Comparison of ENCODE assay signal across 24 cellular contexts in the genomic region with DNA sequence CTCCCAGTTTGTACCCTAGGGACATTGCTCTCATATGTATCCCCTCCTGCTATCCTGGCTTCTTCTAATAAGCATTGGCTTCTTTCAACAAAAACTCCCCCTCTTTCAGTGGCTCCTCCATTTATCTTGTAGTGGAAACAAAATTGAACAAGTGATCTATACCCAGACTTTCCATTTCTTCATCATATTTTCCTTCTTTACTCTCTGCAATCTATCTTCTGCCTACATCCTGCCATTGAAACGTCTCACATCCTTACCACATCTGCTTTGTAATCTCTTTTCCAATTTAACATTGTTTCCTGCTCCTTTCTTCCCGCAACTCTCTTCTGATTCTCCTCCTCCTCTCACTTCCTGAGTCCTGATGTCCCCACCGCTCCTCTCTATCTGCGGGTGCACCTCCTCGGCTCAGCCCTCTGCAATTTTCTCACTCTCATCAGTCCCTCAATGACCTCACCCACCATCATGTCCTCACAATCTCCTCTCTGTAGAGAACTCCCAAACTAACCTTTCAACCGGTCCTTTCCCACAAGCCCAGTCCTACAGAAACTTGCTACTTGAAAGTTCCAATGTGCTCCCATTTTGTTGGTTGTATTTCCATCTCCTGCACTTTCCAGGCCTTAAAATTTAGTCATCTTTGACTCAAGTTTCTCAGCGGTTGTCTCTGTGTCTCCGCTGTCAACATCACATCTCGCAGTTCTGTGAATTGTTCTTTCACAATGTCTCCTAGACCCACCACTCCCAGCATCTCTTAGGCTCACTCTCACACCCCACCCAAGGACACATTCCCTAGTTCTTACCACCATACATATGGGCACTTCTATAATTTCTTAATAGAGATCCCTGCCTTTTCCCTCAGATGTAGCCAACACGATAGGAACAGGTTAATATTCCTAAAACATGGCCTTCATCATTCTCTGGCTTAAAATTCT. TPM values are rescaled to one million over a fixed set of nuclear protein-coding genes. Genes with fewer than 3 reads are reported as not detected.
DNase-seq lines count a peak whose midpoint lies in the region; ATAC-seq, FAIRE-seq and TF ChIP-seq lines count a peak whose summit lies in the region.
"Had no signal": no experiment of that assay in that cellular context is flagged by ENCODE, and none has a peak within 500 bp of the region (broad histone marks: within the 10 kb centered on the region; RNA-seq: fewer than 3 reads in every experiment).

No MANE protein-coding gene starts in this region.

- H3K4me2 ChIP-seq in GM12878 (ENCODE audit: control insufficient read depth, insufficient read depth), result no peak overlapping the region

- no peak overlapping the region for H3K4me3 Mint-ChIP-seq in activated CD8-positive, alpha-beta T cell treated with anti-CD3 and anti-CD28 coated beads for 36 hours
- no peak overlapping the region for H3K4me3 Mint-ChIP-seq in activated CD8-positive, alpha-beta T cell treated with anti-CD3 and anti-CD28 coated beads, Interleukin-2, amount 10 ng/mL, durations not matched to agents 7 days and 5 days
- peak overlapping the region in 1 of 2 donors; percentile 10 for H3K4me3 Mint-ChIP-seq in stimulated activated naive CD8-positive, alpha-beta T cell treated with anti-CD3 and anti-CD28 coated beads, Interleukin-15, amount 100 ng/mL, for 72 hours

- H3K27me3 Mint-ChIP-seq in activated CD8-positive, alpha-beta T cell treated with anti-CD3 and anti-CD28 coated beads for 36 hours, result no peaks in the 10 kb centered on the region
- H3K27me3 Mint-ChIP-seq in activated CD8-positive, alpha-beta T cell treated with anti-CD3 and anti-CD28 coated beads, Interleukin-2, amount 10 ng/mL, durations not matched to agents 7 days and 5 days (ENCODE audit: low read depth), result no peaks in the 10 kb centered on the region
- peaks cover 8% of the 10 kb centered on the region for H3K27me3 Mint-ChIP-seq in stimulated activated naive CD8-positive, alpha-beta T cell treated with anti-CD3 and anti-CD28 coated beads, Interleukin-15, amount 100 ng/mL, for 72 hours

- no peak for TF ChIP-seq POLR2A in GM12878 (IDR thresholded peaks at IDR 0.05; ENCODE audit: low read depth, low read length)

- no peaks in the 10 kb centered on the region for H3K36me3 ChIP-seq in GM12878 (ENCODE audit: control insufficient read depth in 2 of 2, insufficient read depth in 2 of 2, low read length in 1 of 2)

- peak overlapping the region; percentile 26 for H3K27ac Mint-ChIP-seq in activated CD8-positive, alpha-beta T cell treated with anti-CD3 and anti-CD28 coated beads for 36 hours
- H3K27ac Mint-ChIP-seq in activated CD8-positive, alpha-beta T cell treated with anti-CD3 and anti-CD28 coated beads, Interleukin-2, amount 10 ng/mL, durations not matched to agents 7 days and 5 days, result no peak overlapping the region
- peak overlapping the region in 1 of 2 donors; percentile 66 for H3K27ac Mint-ChIP-seq in stimulated activated naive CD8-positive, alpha-beta T cell treated with anti-CD3 and anti-CD28 coated beads, Interleukin-15, amount 100 ng/mL, for 72 hours

- no peak for DNase-seq in activated CD8-positive, alpha-beta T cell treated with anti-CD3 and anti-CD28 coated beads for 36 hours
- DNase-seq in activated CD8-positive, alpha-beta T cell treated with anti-CD3 and anti-CD28 coated beads, Interleukin-2, amount 10 ng/mL, durations not matched to agents 7 days and 5 days, result no peak
- no peak for DNase-seq in stimulated activated naive CD8-positive, alpha-beta T cell treated with anti-CD3 and anti-CD28 coated beads, Interleukin-15, Interleukin-2, amounts not matched to agents 100 U/mL and 50 U/mL, for 24 hours
- no peak for DNase-seq in stimulated activated naive CD8-positive, alpha-beta T cell treated with anti-CD3 and anti-CD28 coated beads, Interleukin-15, amount 100 ng/mL, for 72 hours
- no peak for DNase-seq in GM12878 (ENCODE audit: low read depth, low spot score)
- DNase-seq in DMS53 (lab: John Stamatoyannopoulos, UW), result no peak
- DNase-seq in NCI-H128 (lab: John Stamatoyannopoulos, UW; ENCODE audit: unreplicated experiment), result no peak
- DNase-seq: Calu3; DND-41; H7; Karpas-422; NCI-H1092 treated with DMSO at 0.1 percent for 48 hours; NCI-H1436 treated with DMSO at 0.1 percent for 48 hours; NCI-H187 treated with DMSO at 0.1 percent for 48 hours; NCI-H2107; NCI-H524; NCI-H774; NK-92 treated with Interleukin-12 subunit alpha and Interleukin-12 subunit beta, amount 100 ng/mL, for 24 hours; PC-3 had no signal

- H3K79me2 ChIP-seq in GM12878 (ENCODE audit: control insufficient read depth, insufficient read depth, low read length), result no peaks in the 10 kb centered on the region

- no peak for TF ChIP-seq RAD21 in GM12878 (IDR thresholded peaks at IDR 0.05; ENCODE audit: insufficient read depth, low read depth, low read length)

- in situ Hi-C loops in GM12878 (cut with MboI), result no loop called here

- intact Hi-C loops in activated CD8-positive, alpha-beta T cell treated with anti-CD3 and anti-CD28 coated beads for 36 hours (cut with micrococcal nuclease), result loop anchor here (10.0 kb wide), 1 partner anchor 512 kb away; a partner anchor contains a TSS
- intact Hi-C loops in GM12878 (cut with micrococcal nuclease; ENCODE audit: unreplicated experiment), result no loop called here

- no peak overlapping the region for H3K27ac ChIP-seq in GM12878 (ENCODE audit: control insufficient read depth, insufficient read depth)

- no peak overlapping the region for H3K4me3 ChIP-seq in GM12878

- H4K20me1 ChIP-seq in GM12878 (ENCODE audit: control insufficient read depth, insufficient read depth), result no peaks in the 10 kb centered on the region

- H3K4me1 Mint-ChIP-seq in activated CD8-positive, alpha-beta T cell treated with anti-CD3 and anti-CD28 coated beads for 36 hours (ENCODE audit: low read depth), result peaks cover 19% of the 10 kb centered on the region
- peaks cover 9% of the 10 kb centered on the region for H3K4me1 Mint-ChIP-seq in activated CD8-positive, alpha-beta T cell treated with anti-CD3 and anti-CD28 coated beads, Interleukin-2, amount 10 ng/mL, durations not matched to agents 7 days and 5 days (ENCODE audit: low read depth)
- peaks cover 19% of the 10 kb centered on the region for H3K4me1 Mint-ChIP-seq in stimulated activated naive CD8-positive, alpha-beta T cell treated with anti-CD3 and anti-CD28 coated beads, Interleukin-15, amount 100 ng/mL, for 72 hours

- POLR2A ChIA-PET in activated CD8-positive, alpha-beta T cell treated with anti-CD3 and anti-CD28 coated beads for 36 hours (lab: Charles Lee), result interaction anchor here (0.7 kb wide), 1 partner anchor 602 kb away, joined by 4 read pairs; no protein-coding TSS in a partner anchor
- POLR2A ChIA-PET in activated CD8-positive, alpha-beta T cell treated with anti-CD3 and anti-CD28 coated beads, Interleukin-2, amount 10 ng/mL, durations not matched to agents 7 days and 5 days (lab: Charles Lee), result interaction anchor here (0.6 kb wide), 1 partner anchor 774 kb away, joined by 3 read pairs; no protein-coding TSS in a partner anchor
- POLR2A ChIA-PET in GM12878 (lab: Charles Lee), result no interaction called here

- H3K36me3 Mint-ChIP-seq in activated CD8-positive, alpha-beta T cell treated with anti-CD3 and anti-CD28 coated beads for 36 hours (ENCODE audit: low read depth), result no peaks in the 10 kb centered on the region
- no peaks in the 10 kb centered on the region for H3K36me3 Mint-ChIP-seq in activated CD8-positive, alpha-beta T cell treated with anti-CD3 and anti-CD28 coated beads, Interleukin-2, amount 10 ng/mL, durations not matched to agents 7 days and 5 days (ENCODE audit: low read depth)

- no peak for FAIRE-seq in GM12878 (lab: Jason Lieb, UNC)
- FAIRE-seq: GM19239 had no signal

- SMC1A ChIA-PET in GM12878 (lab: Charles Lee; ENCODE audit: uncharacterized antibody, unreplicated experiment), result no interaction called here

- no peak for TF ChIP-seq CTCF in activated CD8-positive, alpha-beta T cell treated with anti-CD3 and anti-CD28 coated beads for 36 hours (IDR thresholded peaks at IDR 0.05)
- no peak for TF ChIP-seq CTCF in GM12878 (IDR thresholded peaks at IDR 0.05 in 2 of 3, conservative IDR thresholded peaks at IDR 0.05 in 1 of 3; ENCODE audit: control insufficient read depth in 2 of 3, extremely low read depth in 1 of 3, insufficient read depth in 1 of 3, low read depth in 3 of 3, low read length in 3 of 3)

- peaks cover 7% of the 10 kb centered on the region for H3K9me3 Mint-ChIP-seq in activated CD8-positive, alpha-beta T cell treated with anti-CD3 and anti-CD28 coated beads for 36 hours
- peaks cover 8% of the 10 kb centered on the region for H3K9me3 Mint-ChIP-seq in activated CD8-positive, alpha-beta T cell treated with anti-CD3 and anti-CD28 coated beads, Interleukin-2, amount 10 ng/mL, durations not matched to agents 7 days and 5 days (ENCODE audit: insufficient read depth)
- peaks cover 0 to 7% of the 10 kb centered on the region in 2 donors for H3K9me3 Mint-ChIP-seq in stimulated activated naive CD8-positive, alpha-beta T cell treated with anti-CD3 and anti-CD28 coated beads, Interleukin-15, amount 100 ng/mL, for 72 hours

- no peaks in the 10 kb centered on the region; the same call in 2 of the 3 replicates for H3K9me3 ChIP-seq in GM12878 (replicated peaks; ENCODE audit: control insufficient read depth, insufficient read depth, low read length)

- peak overlapping the region; percentile 12; the same call in 1 of the 2 replicates for H2AFZ ChIP-seq in GM12878 (ENCODE audit: control insufficient read depth, low read depth, low read length)

- CTCF ChIA-PET in activated CD8-positive, alpha-beta T cell treated with anti-CD3 and anti-CD28 coated beads for 36 hours (lab: Charles Lee), result interaction anchor here (0.8 to 1.7 kb wide), 3 partner anchors 13 to 68 kb away, joined by 3 to 4 read pairs (median 3); no protein-coding TSS in a partner anchor
- CTCF ChIA-PET in activated CD8-positive, alpha-beta T cell treated with anti-CD3 and anti-CD28 coated beads, Interleukin-2, amount 10 ng/mL, durations not matched to agents 7 days and 5 days (lab: Charles Lee), result interaction anchor here (0.7 kb wide), 1 partner anchor 163 kb away, joined by 4 read pairs; no protein-coding TSS in a partner anchor
- CTCF ChIA-PET in GM12878 (lab: Yijun Ruan, JAX), result no interaction called here

- BruUV-seq in GM12878 (replicated peaks; lab: Mats Ljungman, UMichigan), result no TSS peak

- no peaks in the 10 kb centered on the region for H3K4me1 ChIP-seq in GM12878 (ENCODE audit: control insufficient read depth, insufficient read depth, low read length)

- TF ChIP-seq EP300 in GM12878 (IDR thresholded peaks at IDR 0.05; ENCODE audit: borderline replicate concordance in 1 of 2, control insufficient read depth in 1 of 2, low read depth in 2 of 2, low read length in 2 of 2), result no peak

- H3K9ac ChIP-seq in GM12878 (ENCODE audit: control insufficient read depth, insufficient read depth, low read length), result no peak overlapping the region

- RAD21 ChIA-PET in GM12878 (lab: Charles Lee; ENCODE audit: unreplicated experiment), result no interaction called here

- no peak for ATAC-seq in activated CD8-positive, alpha-beta T cell treated with anti-CD3 and anti-CD28 coated beads for 36 hours
- ATAC-seq in activated CD8-positive, alpha-beta T cell treated with anti-CD3 and anti-CD28 coated beads, Interleukin-2, amount 10 ng/mL, durations not matched to agents 7 days and 5 days, result no peak
- ATAC-seq in stimulated activated naive CD8-positive, alpha-beta T cell treated with anti-CD3 and anti-CD28 coated beads, Interleukin-15, Interleukin-2, amounts not matched to agents 100 U/mL and 50 U/mL, for 24 hours, result peak; percentile 23
- no peak for ATAC-seq in stimulated activated naive CD8-positive, alpha-beta T cell treated with anti-CD3 and anti-CD28 coated beads, Interleukin-15, amount 100 ng/mL, for 72 hours
- ATAC-seq in GM12878 (no peak), GM21619 (IDR thresholded peaks at IDR 0.05; ENCODE audit: unreplicated experiment) (no peak)
- ATAC-seq: PC-3 had no signal

- WGBS in GM12878 (ENCODE audit: insufficient coverage, insufficient replicate concordance, low lambda C conversion rate, missing lambda C conversion rate), result 81% methylated on average over 10 of the region's 10 CpGs

- H3K27me3 ChIP-seq in GM12878 (replicated peaks in 1 of 2; ENCODE audit: control insufficient read depth in 2 of 2, insufficient read depth in 2 of 2, low read length in 1 of 2), result no peaks in the 10 kb centered on the region

RNA-seq across cellular contexts. Expression of a gene that starts 24.0 kb away (rescaled TPM):
- not detected for total RNA-seq in activated CD8-positive, alpha-beta T cell treated with anti-CD3 and anti-CD28 coated beads for 36 hours
- total RNA-seq in activated CD8-positive, alpha-beta T cell treated with anti-CD3 and anti-CD28 coated beads, Interleukin-2, amount 10 ng/mL, durations not matched to agents 7 days and 5 days, result not detected
- total RNA-seq in GM12878 (2013; cell fraction: nucleolus; rRNA removed), result not detected in 2 replicates
- total RNA-seq in GM12878 (2014; rRNA removed), result not detected in 2 replicates
- total RNA-seq in GM12878 (2014; rRNA removed; fragmentation: Illumina TruSeq; extraction: Trizol), result not detected in 2 replicates
- not detected in 2 replicates for total RNA-seq in GM12878 (2021)
- not detected for polyA plus RNA-seq in GM12878 (2011; ENCODE audit: low read depth)
- not detected in 2 replicates for polyA plus RNA-seq in GM12878 (2011; rRNA removed)
- not detected in 2 replicates for polyA plus RNA-seq in GM12878 (2011; cell fraction: cytosol; rRNA removed)
- not detected in 2 replicates for polyA plus RNA-seq in GM12878 (2011; cell fraction: nucleus; rRNA removed)
- not detected in 2 replicates for polyA plus RNA-seq in GM12878 (2012)
- polyA plus RNA-seq in GM12878 (2014; fragmentation: Illumina TruSeq; extraction: Trizol), result not detected in 2 replicates
- not detected for polyA plus RNA-seq in GM12878 (2014; fragmentation: Nextera tagmentation; extraction: Ambion mirVana)
- polyA plus RNA-seq in GM12878 (2014; rRNA removed), result 0.05 TPM in 1 of 2 replicates, not detected in the other
- not detected for polyA plus RNA-seq in GM12878 (2016; fragmentation: Nextera tagmentation; extraction: Ambion mirVana)
- polyA minus RNA-seq in GM12878 (2011; rRNA and poly(A)+ RNA removed), result not detected in 2 replicates
- polyA minus RNA-seq in GM12878 (2011; cell fraction: cytosol; rRNA and poly(A)+ RNA removed), result not detected in 2 replicates
- not detected in 2 replicates for polyA minus RNA-seq in GM12878 (2011; cell fraction: nucleus; rRNA and poly(A)+ RNA removed)
- total RNA-seq: A172, Calu3, H7, HT-29, PC-3 had no signal
- polyA plus RNA-seq: BJ had no signal

RNA-seq across cellular contexts. Expression of a gene that starts 28.9 kb away (rescaled TPM):
- total RNA-seq in activated CD8-positive, alpha-beta T cell treated with anti-CD3 and anti-CD28 coated beads for 36 hours, result 10 to 100 TPM; 24.7 to 25.6 TPM
- 10 to 100 TPM; 10.3 to 10.7 TPM for total RNA-seq in activated CD8-positive, alpha-beta T cell treated with anti-CD3 and anti-CD28 coated beads, Interleukin-2, amount 10 ng/mL, durations not matched to agents 7 days and 5 days
- 131 and 133 TPM in 2 replicates for total RNA-seq in GM12878 (2013; cell fraction: nucleolus; rRNA removed)
- total RNA-seq in GM12878 (2014; rRNA removed), result 19.2 and 26.0 TPM in 2 replicates
- total RNA-seq in GM12878 (2014; rRNA removed; fragmentation: Illumina TruSeq; extraction: Trizol), result 36.9 and 37.4 TPM in 2 replicates
- total RNA-seq in GM12878 (2021), result 24.9 and 25.2 TPM in 2 replicates
- polyA plus RNA-seq in GM12878 (2011; ENCODE audit: low read depth), result 17.5 TPM
- 22.6 and 35.3 TPM in 2 replicates for polyA plus RNA-seq in GM12878 (2011; rRNA removed)
- polyA plus RNA-seq in GM12878 (2011; cell fraction: cytosol; rRNA removed), result 10.4 and 14.9 TPM in 2 replicates
- polyA plus RNA-seq in GM12878 (2011; cell fraction: nucleus; rRNA removed), result 16.6 and 19.9 TPM in 2 replicates
- polyA plus RNA-seq in GM12878 (2012), result 23.8 and 25.4 TPM in 2 replicates
- 30.7 and 37.8 TPM in 2 replicates for polyA plus RNA-seq in GM12878 (2014; fragmentation: Illumina TruSeq; extraction: Trizol)
- 10 to 100 TPM; 13.7 to 20.9 TPM for polyA plus RNA-seq in GM12878 (2014; fragmentation: Nextera tagmentation; extraction: Ambion mirVana)
- polyA plus RNA-seq in GM12878 (2014; rRNA removed), result 15.6 and 21.1 TPM in 2 replicates
- 10 to 100 TPM; 18.3 to 19.8 TPM for polyA plus RNA-seq in GM12878 (2016; fragmentation: Nextera tagmentation; extraction: Ambion mirVana)
- 27.5 and 39.2 TPM in 2 replicates for polyA minus RNA-seq in GM12878 (2011; rRNA and poly(A)+ RNA removed)
- 10.2 and 11.9 TPM in 2 replicates for polyA minus RNA-seq in GM12878 (2011; cell fraction: cytosol; rRNA and poly(A)+ RNA removed)
- 15.0 and 21.8 TPM in 2 replicates for polyA minus RNA-seq in GM12878 (2011; cell fraction: nucleus; rRNA and poly(A)+ RNA removed)
